In genomic region chr15:62665449-62665848, GRCh38 we compare ENCODE assay signal across 1 cellular context.
TF ChIP-seq lines count a peak whose summit lies in the region.

No MANE protein-coding gene starts in this region.

TF ChIP-seq in GM23338, 12 proteins besides CTCF, POLR2A, EP300 and RAD21 (continued from another document):
- TF ChIP-seq, protein P1, sequence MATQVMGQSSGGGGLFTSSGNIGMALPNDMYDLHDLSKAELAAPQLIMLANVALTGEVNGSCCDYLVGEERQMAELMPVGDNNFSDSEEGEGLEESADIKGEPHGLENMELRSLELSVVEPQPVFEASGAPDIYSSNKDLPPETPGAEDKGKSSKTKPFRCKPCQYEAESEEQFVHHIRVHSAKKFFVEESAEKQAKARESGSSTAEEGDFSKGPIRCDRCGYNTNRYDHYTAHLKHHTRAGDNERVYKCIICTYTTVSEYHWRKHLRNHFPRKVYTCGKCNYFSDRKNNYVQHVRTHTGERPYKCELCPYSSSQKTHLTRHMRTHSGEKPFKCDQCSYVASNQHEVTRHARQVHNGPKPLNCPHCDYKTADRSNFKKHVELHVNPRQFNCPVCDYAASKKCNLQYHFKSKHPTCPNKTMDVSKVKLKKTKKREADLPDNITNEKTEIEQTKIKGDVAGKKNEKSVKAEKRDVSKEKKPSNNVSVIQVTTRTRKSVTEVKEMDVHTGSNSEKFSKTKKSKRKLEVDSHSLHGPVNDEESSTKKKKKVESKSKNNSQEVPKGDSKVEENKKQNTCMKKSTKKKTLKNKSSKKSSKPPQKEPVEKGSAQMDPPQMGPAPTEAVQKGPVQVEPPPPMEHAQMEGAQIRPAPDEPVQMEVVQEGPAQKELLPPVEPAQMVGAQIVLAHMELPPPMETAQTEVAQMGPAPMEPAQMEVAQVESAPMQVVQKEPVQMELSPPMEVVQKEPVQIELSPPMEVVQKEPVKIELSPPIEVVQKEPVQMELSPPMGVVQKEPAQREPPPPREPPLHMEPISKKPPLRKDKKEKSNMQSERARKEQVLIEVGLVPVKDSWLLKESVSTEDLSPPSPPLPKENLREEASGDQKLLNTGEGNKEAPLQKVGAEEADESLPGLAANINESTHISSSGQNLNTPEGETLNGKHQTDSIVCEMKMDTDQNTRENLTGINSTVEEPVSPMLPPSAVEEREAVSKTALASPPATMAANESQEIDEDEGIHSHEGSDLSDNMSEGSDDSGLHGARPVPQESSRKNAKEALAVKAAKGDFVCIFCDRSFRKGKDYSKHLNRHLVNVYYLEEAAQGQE (IDR thresholded peaks at IDR 0.05; ENCODE audit: unreplicated experiment) = no peak
- TF ChIP-seq NANOG (IDR thresholded peaks at IDR 0.05; ENCODE audit: borderline replicate concordance) = no peak
- TF ChIP-seq, protein P2, sequence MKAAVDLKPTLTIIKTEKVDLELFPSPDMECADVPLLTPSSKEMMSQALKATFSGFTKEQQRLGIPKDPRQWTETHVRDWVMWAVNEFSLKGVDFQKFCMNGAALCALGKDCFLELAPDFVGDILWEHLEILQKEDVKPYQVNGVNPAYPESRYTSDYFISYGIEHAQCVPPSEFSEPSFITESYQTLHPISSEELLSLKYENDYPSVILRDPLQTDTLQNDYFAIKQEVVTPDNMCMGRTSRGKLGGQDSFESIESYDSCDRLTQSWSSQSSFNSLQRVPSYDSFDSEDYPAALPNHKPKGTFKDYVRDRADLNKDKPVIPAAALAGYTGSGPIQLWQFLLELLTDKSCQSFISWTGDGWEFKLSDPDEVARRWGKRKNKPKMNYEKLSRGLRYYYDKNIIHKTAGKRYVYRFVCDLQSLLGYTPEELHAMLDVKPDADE (IDR thresholded peaks at IDR 0.05) = no peak
- TF ChIP-seq ZNF331 (CRISPR knock-in tag; IDR thresholded peaks at IDR 0.05; ENCODE audit: low read depth) = no peak
- TF ChIP-seq STAT1 (IDR thresholded peaks at IDR 0.05; ENCODE audit: unreplicated experiment) = no peak
- no peak for TF ChIP-seq CREB1 (CRISPR knock-in tag; IDR thresholded peaks at IDR 0.05; ENCODE audit: low read depth)
- TF ChIP-seq, protein P3, sequence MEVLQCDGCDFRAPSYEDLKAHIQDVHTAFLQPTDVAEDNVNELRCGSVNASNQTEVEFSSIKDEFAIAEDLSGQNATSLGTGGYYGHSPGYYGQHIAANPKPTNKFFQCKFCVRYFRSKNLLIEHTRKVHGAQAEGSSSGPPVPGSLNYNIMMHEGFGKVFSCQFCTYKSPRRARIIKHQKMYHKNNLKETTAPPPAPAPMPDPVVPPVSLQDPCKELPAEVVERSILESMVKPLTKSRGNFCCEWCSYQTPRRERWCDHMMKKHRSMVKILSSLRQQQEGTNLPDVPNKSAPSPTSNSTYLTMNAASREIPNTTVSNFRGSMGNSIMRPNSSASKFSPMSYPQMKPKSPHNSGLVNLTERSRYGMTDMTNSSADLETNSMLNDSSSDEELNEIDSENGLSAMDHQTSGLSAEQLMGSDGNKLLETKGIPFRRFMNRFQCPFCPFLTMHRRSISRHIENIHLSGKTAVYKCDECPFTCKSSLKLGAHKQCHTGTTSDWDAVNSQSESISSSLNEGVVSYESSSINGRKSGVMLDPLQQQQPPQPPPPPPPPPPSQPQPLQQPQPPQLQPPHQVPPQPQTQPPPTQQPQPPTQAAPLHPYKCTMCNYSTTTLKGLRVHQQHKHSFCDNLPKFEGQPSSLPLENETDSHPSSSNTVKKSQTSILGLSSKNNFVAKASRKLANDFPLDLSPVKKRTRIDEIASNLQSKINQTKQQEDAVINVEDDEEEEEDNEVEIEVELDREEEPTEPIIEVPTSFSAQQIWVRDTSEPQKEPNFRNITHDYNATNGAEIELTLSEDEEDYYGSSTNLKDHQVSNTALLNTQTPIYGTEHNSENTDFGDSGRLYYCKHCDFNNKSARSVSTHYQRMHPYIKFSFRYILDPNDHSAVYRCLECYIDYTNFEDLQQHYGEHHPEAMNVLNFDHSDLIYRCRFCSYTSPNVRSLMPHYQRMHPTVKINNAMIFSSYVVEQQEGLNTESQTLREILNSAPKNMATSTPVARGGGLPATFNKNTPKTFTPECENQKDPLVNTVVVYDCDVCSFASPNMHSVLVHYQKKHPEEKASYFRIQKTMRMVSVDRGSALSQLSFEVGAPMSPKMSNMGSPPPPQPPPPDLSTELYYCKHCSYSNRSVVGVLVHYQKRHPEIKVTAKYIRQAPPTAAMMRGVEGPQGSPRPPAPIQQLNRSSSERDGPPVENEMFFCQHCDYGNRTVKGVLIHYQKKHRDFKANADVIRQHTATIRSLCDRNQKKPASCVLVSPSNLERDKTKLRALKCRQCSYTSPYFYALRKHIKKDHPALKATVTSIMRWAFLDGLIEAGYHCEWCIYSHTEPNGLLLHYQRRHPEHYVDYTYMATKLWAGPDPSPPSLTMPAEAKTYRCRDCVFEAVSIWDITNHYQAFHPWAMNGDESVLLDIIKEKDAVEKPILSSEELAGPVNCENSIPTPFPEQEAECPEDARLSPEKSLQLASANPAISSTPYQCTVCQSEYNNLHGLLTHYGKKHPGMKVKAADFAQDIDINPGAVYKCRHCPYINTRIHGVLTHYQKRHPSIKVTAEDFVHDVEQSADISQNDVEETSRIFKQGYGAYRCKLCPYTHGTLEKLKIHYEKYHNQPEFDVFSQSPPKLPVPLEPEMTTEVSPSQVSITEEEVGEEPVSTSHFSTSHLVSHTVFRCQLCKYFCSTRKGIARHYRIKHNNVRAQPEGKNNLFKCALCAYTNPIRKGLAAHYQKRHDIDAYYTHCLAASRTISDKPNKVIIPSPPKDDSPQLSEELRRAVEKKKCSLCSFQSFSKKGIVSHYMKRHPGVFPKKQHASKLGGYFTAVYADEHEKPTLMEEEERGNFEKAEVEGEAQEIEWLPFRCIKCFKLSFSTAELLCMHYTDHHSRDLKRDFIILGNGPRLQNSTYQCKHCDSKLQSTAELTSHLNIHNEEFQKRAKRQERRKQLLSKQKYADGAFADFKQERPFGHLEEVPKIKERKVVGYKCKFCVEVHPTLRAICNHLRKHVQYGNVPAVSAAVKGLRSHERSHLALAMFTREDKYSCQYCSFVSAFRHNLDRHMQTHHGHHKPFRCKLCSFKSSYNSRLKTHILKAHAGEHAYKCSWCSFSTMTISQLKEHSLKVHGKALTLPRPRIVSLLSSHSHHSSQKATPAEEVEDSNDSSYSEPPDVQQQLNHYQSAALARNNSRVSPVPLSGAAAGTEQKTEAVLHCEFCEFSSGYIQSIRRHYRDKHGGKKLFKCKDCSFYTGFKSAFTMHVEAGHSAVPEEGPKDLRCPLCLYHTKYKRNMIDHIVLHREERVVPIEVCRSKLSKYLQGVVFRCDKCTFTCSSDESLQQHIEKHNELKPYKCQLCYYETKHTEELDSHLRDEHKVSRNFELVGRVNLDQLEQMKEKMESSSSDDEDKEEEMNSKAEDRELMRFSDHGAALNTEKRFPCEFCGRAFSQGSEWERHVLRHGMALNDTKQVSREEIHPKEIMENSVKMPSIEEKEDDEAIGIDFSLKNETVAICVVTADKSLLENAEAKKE (CRISPR knock-in tag; IDR thresholded peaks at IDR 0.05) = no peak
- TF ChIP-seq JUNB (IDR thresholded peaks at IDR 0.05; ENCODE audit: unreplicated experiment) = no peak
- no peak for TF ChIP-seq EZH2 (IDR thresholded peaks at IDR 0.05; ENCODE audit: low read depth, unreplicated experiment)
